In the genomic region with DNA sequence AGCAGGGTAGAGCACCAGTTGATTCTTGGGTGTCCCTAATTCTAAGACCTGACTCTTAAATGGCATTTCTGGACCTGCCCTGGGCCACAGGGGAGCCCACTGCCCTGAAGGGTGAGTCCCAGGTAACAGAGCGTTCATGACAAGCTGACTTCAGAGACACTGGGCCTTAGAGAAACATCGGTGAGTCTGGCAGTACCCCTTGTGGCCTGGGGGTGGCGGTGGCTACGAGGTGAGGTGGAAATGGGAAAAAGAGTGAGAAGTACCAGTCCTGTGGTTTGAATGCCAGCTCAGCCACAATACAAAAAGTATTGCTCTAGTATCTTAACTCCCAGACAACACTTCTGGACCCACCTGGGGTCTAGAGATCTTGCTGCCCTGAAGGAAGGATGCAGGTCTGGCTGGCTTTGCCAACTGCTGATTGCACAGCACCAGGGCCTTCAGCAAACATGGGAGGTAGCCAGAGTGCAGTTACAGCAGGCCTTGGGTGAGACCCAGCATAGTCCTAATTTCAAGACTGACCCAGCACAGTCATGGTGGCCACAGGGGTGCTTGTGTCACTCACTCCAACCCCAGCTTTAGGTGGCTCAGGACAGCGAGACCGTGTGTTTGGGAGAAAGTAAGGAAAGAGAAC, we compare ENCODE assay signal across 2 cellular contexts.
TF ChIP-seq lines count a peak whose summit lies in the region.

No MANE protein-coding gene starts in this region.

TF ChIP-seq in HCT116, 20 proteins besides CTCF, POLR2A, EP300 and RAD21:
- TF ChIP-seq EZH2phosphoT487 (IDR thresholded peaks at IDR 0.05; ENCODE audit: borderline replicate concordance) (no peak), TCF7L2 (IDR thresholded peaks at IDR 0.05; ENCODE audit: borderline replicate concordance, extremely low read depth, insufficient read depth, insufficient read length) (no peak)

TF ChIP-seq in H1, 55 proteins besides CTCF, POLR2A, EP300 and RAD21:
- no peak for TF ChIP-seq TCF12 (IDR thresholded peaks at IDR 0.05; ENCODE audit: low read depth, low read length)
- 0 out of 2 replicates have a peak, but pooled peaks have one; percentile 31 for TF ChIP-seq CREB1 (IDR thresholded peaks at IDR 0.05)
